Comparison of ENCODE assay signal across 12 cellular contexts in genomic region chr4:169662226-169662625, GRCh38. TPM values are rescaled to one million over a fixed set of nuclear protein-coding genes. Genes with fewer than 3 reads are reported as not detected.
A peak's percentile ranks its signal among the peaks of the same experiment; 100 is the strongest.
DNase-seq lines count a peak whose midpoint lies in the region; ATAC-seq and TF ChIP-seq lines count a peak whose summit lies in the region.
"Had no signal": no experiment of that assay in that cellular context is flagged by ENCODE, and none has a peak within 500 bp of the region (broad histone marks: within the 10 kb centered on the region; RNA-seq: fewer than 3 reads in every experiment).

No MANE protein-coding gene starts in this region.

- H3K27me3 ChIP-seq in A673 (replicated peaks; ENCODE audit: insufficient read depth, low read depth, low read length, poor library complexity) (no peaks in the 10 kb centered on the region), colonic mucosa (no peaks in the 10 kb centered on the region), mucosa of stomach (ENCODE audit: control insufficient read depth, insufficient read depth, low read length) (no peaks in the 10 kb centered on the region), brain microvascular endothelial cell (replicated peaks) (no peaks in the 10 kb centered on the region)

- H3K9me3 ChIP-seq in A673 (ENCODE audit: low read depth, low read length, poor library complexity, severe bottlenecking): peaks cover 3% of the 10 kb centered on the region
- H3K9me3 ChIP-seq in colonic mucosa: no peaks in the 10 kb centered on the region
- no peaks in the 10 kb centered on the region for H3K9me3 ChIP-seq in mucosa of stomach (ENCODE audit: control insufficient read depth, low read length)

- TF ChIP-seq CTCF in A673 (conservative IDR thresholded peaks at IDR 0.05; ENCODE audit: low read depth, low read length): no peak
- no peak for TF ChIP-seq CTCF in colonic mucosa (IDR thresholded peaks at IDR 0.05)
- no peak for TF ChIP-seq CTCF in brain microvascular endothelial cell (IDR thresholded peaks at IDR 0.05; ENCODE audit: low read depth, low read length, missing control alignments)

- H3K27ac ChIP-seq in A673 (ENCODE audit: low read depth, low read length, poor library complexity, severe bottlenecking) (peak overlapping the region; percentile 94), colonic mucosa (peak overlapping the region; percentile 94), brain microvascular endothelial cell (no peak overlapping the region)

- BruUV-seq in A673 (replicated peaks; lab: Mats Ljungman, UMichigan): no TSS peak

- CTCF ChIA-PET in A673 (lab: Charles Lee) (no interaction called here), HEK293T (lab: Yijun Ruan, JAX) (interaction anchor here (0.6 to 0.9 kb wide), 2 partner anchors 19 to 49 kb away, joined by 3 read pairs; no protein-coding TSS in a partner anchor)

- ATAC-seq in HG02852 (IDR thresholded peaks at IDR 0.05; ENCODE audit: unreplicated experiment): no peak
- no peak for ATAC-seq in GM19351 (IDR thresholded peaks at IDR 0.05; ENCODE audit: unreplicated experiment)

- H3K4me1 ChIP-seq in A673 (ENCODE audit: insufficient read depth, low read length, poor library complexity, severe bottlenecking) (peaks cover 53% of the 10 kb centered on the region), colonic mucosa (peaks cover 4% of the 10 kb centered on the region), mucosa of stomach (ENCODE audit: control insufficient read depth, insufficient read depth, low read length) (peaks cover 33% of the 10 kb centered on the region)

- DNase-seq in A673 (ENCODE audit: low spot score): no peak
- DNase-seq in HEK293T (ENCODE audit: extremely low spot score): no peak
- no peak for DNase-seq in colonic mucosa
- DNase-seq in brain microvascular endothelial cell: no peak
- DNase-seq in stimulated activated naive CD4-positive, alpha-beta T cell treated with Interleukin-2 at 50 U/mL for 16 hours (lab: John Stamatoyannopoulos, UW): no peak
- DNase-seq: activated CD4-positive, alpha-beta T cell treated with anti-CD3 and anti-CD28 coated beads, Interleukin-2, amount 50 U/mL, for 4 hours; activated T-cell treated with anti-CD3 and anti-CD28 coated beads, Interleukin-2, amount 50 U/mL, for 1 hour; NCI-H69; stimulated activated CD4-positive, alpha-beta T cell treated with anti-CD3 and anti-CD28 coated beads, Interleukin-4, amount 100 ng/mL, for 24 hours had no signal

- H3K4me3 ChIP-seq in A673 (ENCODE audit: low read depth, low read length, poor library complexity, severe bottlenecking): peak overlapping the region; percentile 48
- H3K4me3 ChIP-seq in colonic mucosa: peak overlapping the region; percentile 37
- H3K4me3 ChIP-seq in mucosa of stomach (ENCODE audit: low read length): no peak overlapping the region
- H3K4me3 ChIP-seq in brain microvascular endothelial cell (ENCODE audit: low read depth, low read length): no peak overlapping the region

- peaks cover 5% of the 10 kb centered on the region for H3K36me3 ChIP-seq in A673 (ENCODE audit: insufficient read depth, low read length, poor library complexity, severe bottlenecking)
- no peaks in the 10 kb centered on the region for H3K36me3 ChIP-seq in colonic mucosa
- H3K36me3 ChIP-seq in mucosa of stomach (ENCODE audit: control insufficient read depth, insufficient read depth, low read length): no peaks in the 10 kb centered on the region
- H3K36me3 ChIP-seq in brain microvascular endothelial cell (replicated peaks): no peaks in the 10 kb centered on the region

- no peak overlapping the region for H3K9ac ChIP-seq in colonic mucosa (ENCODE audit: low read depth in 2 of 2, low read length in 2 of 2)
- peak overlapping the region; percentile 47 for H3K9ac ChIP-seq in mucosa of stomach (ENCODE audit: low read length)

- POLR2A ChIA-PET in A673 (lab: Charles Lee; ENCODE audit: low non-redundant PET): no interaction called here
- POLR2A ChIA-PET in HEK293T (lab: Yijun Ruan, JAX): interaction anchor here (0.7 to 5.6 kb wide), 3 partner anchors 42 to 82 kb away, joined by 3 to 32 read pairs (median 11); partner anchors contain the start of genes CLCN3 and NEK1

- intact Hi-C loops in A673 (cut with micrococcal nuclease; ENCODE audit: unreplicated experiment): no loop called here
- intact Hi-C loops in colonic mucosa (cut with DNase I): loop anchor here (5.0 kb wide), 1 partner anchor 40 kb away; the partner anchor contains the start of gene CLCN3

- in situ Hi-C loops in brain microvascular endothelial cell (cut with HindIII; ENCODE audit: low pct_ligation_motif_present, low sequenced_read_pairs): no loop called here

TF ChIP-seq in HEK293T, 16 proteins besides CTCF, POLR2A, EP300 and RAD21:
- TF ChIP-seq BHLHE40 (IDR thresholded peaks at IDR 0.05; ENCODE audit: borderline replicate concordance): no peak
- TF ChIP-seq CTBP1 (IDR thresholded peaks at IDR 0.05; ENCODE audit: borderline replicate concordance): no peak
- TF ChIP-seq ARNT (IDR thresholded peaks at IDR 0.05): peak; percentile 80
- no peak for TF ChIP-seq FOXA1 (IDR thresholded peaks at IDR 0.05)
- TF ChIP-seq SUZ12 (IDR thresholded peaks at IDR 0.05): no peak
- TF ChIP-seq PKNOX1 (IDR thresholded peaks at IDR 0.05): peak; percentile 83

RNA-seq across cellular contexts. Expression of gene CLCN3, which starts 41.8 kb away (rescaled TPM):
- 59.8 and 63.0 TPM in 2 replicates for total RNA-seq in A673 (2021)
- 100 to 1,000 TPM; 137 to 148 TPM for total RNA-seq in colonic mucosa

RNA-seq across cellular contexts. Expression of gene NEK1, which starts 49.8 kb away (rescaled TPM):
- total RNA-seq in A673 (2021) (12.9 and 13.7 TPM in 2 replicates), colonic mucosa (1 to 10 TPM; 6.9 to 7.4 TPM)

Comparison
In these comparisons a context has a peak if more than half of its experiments do, and no peak if none do; other contexts are left out.
1. H3K4me3 ChIP-seq: peak in A673 (single experiment) and colonic mucosa (single experiment); none in mucosa of stomach (single experiment) and brain microvascular endothelial cell (single experiment).